Comparison of ENCODE assay signal across 1 cellular context in genomic region chr3:33869977-33870376, GRCh38.
TF ChIP-seq lines count a peak whose summit lies in the region.

No MANE protein-coding gene starts in this region.

TF ChIP-seq in HepG2, 621 proteins besides CTCF, POLR2A, EP300 and RAD21:
- no peak for TF ChIP-seq ZNF230 (CRISPR knock-in tag; IDR thresholded peaks at IDR 0.05)
- TF ChIP-seq CEBPB (IDR thresholded peaks at IDR 0.05; ENCODE audit: borderline replicate concordance, low read depth, low read length): peak; percentile 57
TF ChIP-seq in HepG2: peak in this region for 1.
